Comparison of ENCODE assay signal across 16 cellular contexts in genomic region chr20:21156266-21156665, GRCh38. TPM values are rescaled to one million over a fixed set of nuclear protein-coding genes. Genes with fewer than 3 reads are reported as not detected.
DNase-seq lines count a peak whose midpoint lies in the region; ATAC-seq, FAIRE-seq and TF ChIP-seq lines count a peak whose summit lies in the region.
"Had no signal": no experiment of that assay in that cellular context is flagged by ENCODE, and none has a peak within 500 bp of the region (broad histone marks: within the 10 kb centered on the region; RNA-seq: fewer than 3 reads in every experiment).

No MANE protein-coding gene starts in this region.

- no peak for TF ChIP-seq CTCF in AG04450 (IDR thresholded peaks at IDR 0.05; ENCODE audit: low read depth, low read length)

- H3K27me3 ChIP-seq in AG04450 (ENCODE audit: control insufficient read depth, insufficient read depth, low read length): no peaks in the 10 kb centered on the region
- H3K27me3 ChIP-seq: gastrocnemius medialis, ovary, stomach had no signal

- DNase-seq in AG04450 (ENCODE audit: low read depth, low spot score): peak; percentile 34
- DNase-seq in HTR-8/SVneo (ENCODE audit: insufficient read length, low spot score): peak; percentile 32
- peak; percentile 7 to 59 for DNase-seq in T47D (ENCODE audit: low read depth in 1 of 2, low spot score in 1 of 2)
- peak; percentile 87 for DNase-seq in iris pigment epithelial cell (ENCODE audit: low read depth)
- no peak for DNase-seq in left ventricle myocardium superior
- DNase-seq in SKM-1 treated with dmso at 0.1 percent for 144 hours (lab: John Stamatoyannopoulos, UW; ENCODE audit: unreplicated experiment): no peak
- no peak for DNase-seq in hypothalamus (lab: John Stamatoyannopoulos, UW)
- DNase-seq: gastrocnemius medialis, NCI-H2081 treated with DMSO at 0.1 percent for 48 hours, NCI-H82, ovary, stomach, T-helper 9 cell had no signal

- intact Hi-C loops in left ventricle myocardium superior (cut with micrococcal nuclease): no loop called here

- FAIRE-seq in HTR-8/SVneo (lab: Jason Lieb, UNC): peak; percentile 62

- no peak overlapping the region for H3K27ac ChIP-seq in AG04450 (ENCODE audit: low read depth, low read length)
- H3K27ac ChIP-seq: gastrocnemius medialis, ovary, stomach had no signal

- no peaks in the 10 kb centered on the region for H3K9me3 ChIP-seq in AG04450 (ENCODE audit: control insufficient read depth, insufficient read depth, low read length)
- H3K9me3 ChIP-seq: gastrocnemius medialis, ovary, stomach had no signal

- CTCF ChIA-PET in AG04450 (lab: Charles Lee): no interaction called here

- H3K4me3 ChIP-seq in AG04450 (ENCODE audit: low read depth, low read length): no peak overlapping the region
- H3K4me3 ChIP-seq: gastrocnemius medialis, ovary, stomach had no signal

- POLR2A ChIA-PET in AG04450 (lab: Yijun Ruan, JAX): interaction anchor here (0.6 kb wide), 1 partner anchor 36 kb away, joined by 3 read pairs; no protein-coding TSS in a partner anchor

- in situ Hi-C loops in T47D (cut with HindIII; ENCODE audit: low pct_unique_long_range_greater_than_20kb, low sequenced_read_pairs): no loop called here

- ATAC-seq in left ventricle myocardium superior (no peak), HG02588 (IDR thresholded peaks at IDR 0.05; ENCODE audit: unreplicated experiment) (no peak)
- ATAC-seq: gastrocnemius medialis, Right ventricle myocardium inferior had no signal

RNA-seq across cellular contexts. Expression of gene KIZ, which starts 30.4 kb away (rescaled TPM):
- 18.8 and 26.1 TPM in 2 replicates for polyA plus RNA-seq in AG04450 (2011; rRNA removed)
- 8.0 and 14.8 TPM in 2 replicates for polyA minus RNA-seq in AG04450 (2011; rRNA and poly(A)+ RNA removed)
- 41.9 TPM for total RNA-seq in left ventricle myocardium superior

RNA-seq across cellular contexts. Expression of gene LINC00237, which starts 50.1 kb away (rescaled TPM):
- polyA plus RNA-seq in AG04450 (2011; rRNA removed): not detected in 2 replicates
- not detected in 2 replicates for polyA minus RNA-seq in AG04450 (2011; rRNA and poly(A)+ RNA removed)
- not detected for total RNA-seq in left ventricle myocardium superior
- total RNA-seq: activated T-helper 1 cell treated with anti-CD3 and anti-CD28 coated beads, Interleukin-12 subunit alpha, Interleukin-12 subunit beta, Interleukin-2, Interleukin-4 antibody, amounts not matched to agents 30 ng/mL and 10 ng/mL and 1 ng/mL, durations not matched to agents 14 hours and 24 hours and 36 hours; gastrocnemius medialis; Right ventricle myocardium inferior; stomach had no signal
- polyA plus RNA-seq: ovary, stomach had no signal

Comparison
In these comparisons a context has a peak if more than half of its experiments do, and no peak if none do; other contexts are left out.
1. DNase-seq: peak in AG04450 (single experiment), HTR-8/SVneo (single experiment), T47D (2 of 2) and iris pigment epithelial cell (single experiment); none in left ventricle myocardium superior (single experiment), SKM-1 treated with dmso at 0.1 percent for 144 hours (single experiment) and hypothalamus (0 of 51).